Comparison of ENCODE assay signal across 2 cellular contexts in genomic region chr10:74586088-74586585, GRCh38.
TF ChIP-seq lines count a peak whose summit lies in the region.

No MANE protein-coding gene starts in this region.

TF ChIP-seq in neural cell, 6 proteins besides CTCF, POLR2A, EP300 and RAD21 (continued from another document):
- TF ChIP-seq, protein P1, sequence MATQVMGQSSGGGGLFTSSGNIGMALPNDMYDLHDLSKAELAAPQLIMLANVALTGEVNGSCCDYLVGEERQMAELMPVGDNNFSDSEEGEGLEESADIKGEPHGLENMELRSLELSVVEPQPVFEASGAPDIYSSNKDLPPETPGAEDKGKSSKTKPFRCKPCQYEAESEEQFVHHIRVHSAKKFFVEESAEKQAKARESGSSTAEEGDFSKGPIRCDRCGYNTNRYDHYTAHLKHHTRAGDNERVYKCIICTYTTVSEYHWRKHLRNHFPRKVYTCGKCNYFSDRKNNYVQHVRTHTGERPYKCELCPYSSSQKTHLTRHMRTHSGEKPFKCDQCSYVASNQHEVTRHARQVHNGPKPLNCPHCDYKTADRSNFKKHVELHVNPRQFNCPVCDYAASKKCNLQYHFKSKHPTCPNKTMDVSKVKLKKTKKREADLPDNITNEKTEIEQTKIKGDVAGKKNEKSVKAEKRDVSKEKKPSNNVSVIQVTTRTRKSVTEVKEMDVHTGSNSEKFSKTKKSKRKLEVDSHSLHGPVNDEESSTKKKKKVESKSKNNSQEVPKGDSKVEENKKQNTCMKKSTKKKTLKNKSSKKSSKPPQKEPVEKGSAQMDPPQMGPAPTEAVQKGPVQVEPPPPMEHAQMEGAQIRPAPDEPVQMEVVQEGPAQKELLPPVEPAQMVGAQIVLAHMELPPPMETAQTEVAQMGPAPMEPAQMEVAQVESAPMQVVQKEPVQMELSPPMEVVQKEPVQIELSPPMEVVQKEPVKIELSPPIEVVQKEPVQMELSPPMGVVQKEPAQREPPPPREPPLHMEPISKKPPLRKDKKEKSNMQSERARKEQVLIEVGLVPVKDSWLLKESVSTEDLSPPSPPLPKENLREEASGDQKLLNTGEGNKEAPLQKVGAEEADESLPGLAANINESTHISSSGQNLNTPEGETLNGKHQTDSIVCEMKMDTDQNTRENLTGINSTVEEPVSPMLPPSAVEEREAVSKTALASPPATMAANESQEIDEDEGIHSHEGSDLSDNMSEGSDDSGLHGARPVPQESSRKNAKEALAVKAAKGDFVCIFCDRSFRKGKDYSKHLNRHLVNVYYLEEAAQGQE (IDR thresholded peaks at IDR 0.05; ENCODE audit: borderline replicate concordance): no peak
- TF ChIP-seq POLR2AphosphoS5 (IDR thresholded peaks at IDR 0.05) (no peak), TAF1 (IDR thresholded peaks at IDR 0.05; ENCODE audit: low read depth) (no peak), SMC3 (conservative IDR thresholded peaks at IDR 0.05; ENCODE audit: poor library complexity) (no peak)

TF ChIP-seq in GM23338, 12 proteins besides CTCF, POLR2A, EP300 and RAD21 (continued from another document):
- TF ChIP-seq JUNB (IDR thresholded peaks at IDR 0.05; ENCODE audit: unreplicated experiment): no peak
- TF ChIP-seq POLR2AphosphoS5 (IDR thresholded peaks at IDR 0.05; ENCODE audit: low read depth): no peak
- no peak for TF ChIP-seq ZNF462 (CRISPR knock-in tag; IDR thresholded peaks at IDR 0.05)
- TF ChIP-seq EZH2 (IDR thresholded peaks at IDR 0.05; ENCODE audit: low read depth, unreplicated experiment): no peak
- TF ChIP-seq STAT1 (IDR thresholded peaks at IDR 0.05; ENCODE audit: unreplicated experiment): no peak
- no peak for TF ChIP-seq ZNF114 (CRISPR knock-in tag; IDR thresholded peaks at IDR 0.05)
- TF ChIP-seq ZNF331 (CRISPR knock-in tag; IDR thresholded peaks at IDR 0.05; ENCODE audit: low read depth): no peak
